In genomic region chr7:48962821-48963505, GRCh38 we compare ENCODE assay signal across 21 cellular contexts.
DNase-seq lines count a peak whose midpoint lies in the region; ATAC-seq and TF ChIP-seq lines count a peak whose summit lies in the region.
"Had no signal": no experiment of that assay in that cellular context is flagged by ENCODE, and none has a peak within 500 bp of the region (broad histone marks: within the 10 kb centered on the region; RNA-seq: fewer than 3 reads in every experiment).

No MANE protein-coding gene starts in this region.

- no peak overlapping the region for H3K27ac ChIP-seq in substantia nigra (ENCODE audit: low read depth, low read length, poor library complexity, severe bottlenecking)
- H3K27ac ChIP-seq: dorsolateral prefrontal cortex, esophagus squamous epithelium, ovary had no signal

- DNase-seq in AG09319 (ENCODE audit: extremely low read depth, low read depth) (peak; percentile 48), GM04504 (ENCODE audit: low read depth) (peak; percentile 8), astrocyte of the hippocampus (ENCODE audit: low read depth, low spot score) (peak; percentile 5), left kidney (ENCODE audit: low read depth, low spot score) (peak; percentile 40), substantia nigra (lab: John Stamatoyannopoulos, UW) (no peak)
- DNase-seq: activated CD4-positive, alpha-beta T cell treated with anti-CD3 and anti-CD28 coated beads, Interleukin-2, amount 50 U/mL, for 1 hour; activated naive CD4-positive, alpha-beta T cell treated with Interleukin-2 at 50 U/mL for 16 hours; activated T-cell treated with anti-CD3 and anti-CD28 coated beads for 4 hours; esophagus squamous epithelium; IMR-90; NCI-H187 treated with DMSO at 0.1 percent for 48 hours; NCI-H774; ovary; small intestine; stimulated activated CD4-positive, alpha-beta T cell treated with anti-CD3 and anti-CD28 coated beads, Interleukin-4, amount 100 ng/mL, for 4 hours; stimulated activated CD8-positive, alpha-beta memory T cell treated with anti-CD3 and anti-CD28 coated beads, Interleukin-4, amount 100 ng/mL, for 48 hours; SW 1271 had no signal

- TF ChIP-seq CTCF in AG09319 (IDR thresholded peaks at IDR 0.05; ENCODE audit: low read depth, low read length): no peak

- ATAC-seq in HG03095 (IDR thresholded peaks at IDR 0.05; ENCODE audit: unreplicated experiment): no peak
- no peak for ATAC-seq in GM19324 (IDR thresholded peaks at IDR 0.05; ENCODE audit: low FRiP score, unreplicated experiment)
- no peak for ATAC-seq in HG03159 (IDR thresholded peaks at IDR 0.05; ENCODE audit: unreplicated experiment)

Comparison
In these comparisons a context has a peak if more than half of its experiments do, and no peak if none do; other contexts are left out.
1. DNase-seq: peak in AG09319 (single experiment), GM04504 (single experiment), astrocyte of the hippocampus (single experiment) and left kidney (single experiment); none in substantia nigra (0 of 49).